In the genomic region with DNA sequence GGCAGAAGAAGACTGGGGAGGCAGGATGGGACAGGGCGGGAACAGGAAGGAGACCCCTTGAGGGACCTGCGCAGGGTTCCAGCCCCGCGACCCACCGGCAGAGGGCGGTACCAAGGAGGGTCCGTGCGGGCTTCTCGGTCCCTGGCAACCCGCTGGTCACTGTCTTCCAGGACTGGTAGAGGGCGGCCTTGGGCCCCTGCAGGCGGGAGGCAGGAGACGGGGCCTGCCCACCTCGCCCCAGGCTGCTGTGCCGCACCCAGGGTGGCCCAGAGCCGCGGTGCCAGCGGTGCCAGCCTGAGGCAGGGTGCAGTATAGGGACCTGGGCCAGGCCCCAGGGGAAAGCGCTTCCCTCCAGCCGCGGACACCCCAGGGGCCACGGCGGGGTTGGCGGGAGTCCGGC, we compare ENCODE assay signal across 8 cellular contexts. TPM values are rescaled to one million over a fixed set of nuclear protein-coding genes. Genes with fewer than 3 reads are reported as not detected.
DNase-seq lines count a peak whose midpoint lies in the region; ATAC-seq and TF ChIP-seq lines count a peak whose summit lies in the region.

No MANE protein-coding gene starts in this region.

- H3K27me3 Mint-ChIP-seq in memory B cell: peaks cover 11% of the 10 kb centered on the region

- no peak overlapping the region for H3K4me3 Mint-ChIP-seq in memory B cell

- peaks cover 4% of the 10 kb centered on the region for H3K4me1 Mint-ChIP-seq in memory B cell

- peaks cover 3% of the 10 kb centered on the region for H3K9me3 Mint-ChIP-seq in memory B cell

- no peak overlapping the region for H3K4me3 ChIP-seq in GM12875 (ENCODE audit: low read depth, low read length)

- TF ChIP-seq CTCF in GM12875 (IDR thresholded peaks at IDR 0.05; ENCODE audit: borderline replicate concordance, insufficient read depth, low read depth, low read length): peak; percentile 88

- ATAC-seq in memory B cell (ENCODE audit: low read depth): peak; percentile 66
- ATAC-seq in GM18502 (IDR thresholded peaks at IDR 0.05; ENCODE audit: poor library complexity, unreplicated experiment): no peak
- ATAC-seq in HG03565 (IDR thresholded peaks at IDR 0.05; ENCODE audit: unreplicated experiment): no peak

- H3K27ac Mint-ChIP-seq in memory B cell: no peak overlapping the region

- peak; percentile 49 for DNase-seq in activated CD4-positive, alpha-beta T cell treated with anti-CD3 and anti-CD28 coated beads for 4 hours
- peak; percentile 64 for DNase-seq in dermis blood vessel endothelial cell
- DNase-seq in memory B cell (ENCODE audit: low spot score in 2 of 2): peak; percentile 23 to 45
- DNase-seq in stimulated activated CD8-positive, alpha-beta memory T cell treated with anti-CD3 and anti-CD28 coated beads, Interleukin-15, amount 100 ng/mL, for 1 hour (ENCODE audit: low read depth): peak; percentile 26
- no peak for DNase-seq in epidermal melanocyte (ENCODE audit: insufficient read length, low spot score)

- H3K36me3 Mint-ChIP-seq in memory B cell: no peaks in the 10 kb centered on the region

RNA-seq across cellular contexts. Expression of gene NEURL3, which starts 34.5 kb away (rescaled TPM):
- total RNA-seq in dermis blood vessel endothelial cell: 0.05 and 0.51 TPM in 2 replicates
